Comparison of ENCODE assay signal across 1 cellular context in genomic region chr21:36021251-36021837, GRCh38.
TF ChIP-seq lines count a peak whose summit lies in the region.

No MANE protein-coding gene starts in this region.

TF ChIP-seq in IMR-90, 13 proteins besides CTCF, POLR2A, EP300 and RAD21 (continued from another document):
- TF ChIP-seq, protein P1, sequence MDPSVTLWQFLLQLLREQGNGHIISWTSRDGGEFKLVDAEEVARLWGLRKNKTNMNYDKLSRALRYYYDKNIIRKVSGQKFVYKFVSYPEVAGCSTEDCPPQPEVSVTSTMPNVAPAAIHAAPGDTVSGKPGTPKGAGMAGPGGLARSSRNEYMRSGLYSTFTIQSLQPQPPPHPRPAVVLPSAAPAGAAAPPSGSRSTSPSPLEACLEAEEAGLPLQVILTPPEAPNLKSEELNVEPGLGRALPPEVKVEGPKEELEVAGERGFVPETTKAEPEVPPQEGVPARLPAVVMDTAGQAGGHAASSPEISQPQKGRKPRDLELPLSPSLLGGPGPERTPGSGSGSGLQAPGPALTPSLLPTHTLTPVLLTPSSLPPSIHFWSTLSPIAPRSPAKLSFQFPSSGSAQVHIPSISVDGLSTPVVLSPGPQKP (IDR thresholded peaks at IDR 0.05; ENCODE audit: borderline replicate concordance, low read depth, low read length) = no peak
- TF ChIP-seq RFX5 (IDR thresholded peaks at IDR 0.05; ENCODE audit: low read depth, low read length) = no peak
- TF ChIP-seq MAFK (IDR thresholded peaks at IDR 0.05; ENCODE audit: low read depth, low read length) = no peak
- TF ChIP-seq CHD1 (IDR thresholded peaks at IDR 0.05; ENCODE audit: low read depth, low read length) = no peak
- TF ChIP-seq, protein P2, sequence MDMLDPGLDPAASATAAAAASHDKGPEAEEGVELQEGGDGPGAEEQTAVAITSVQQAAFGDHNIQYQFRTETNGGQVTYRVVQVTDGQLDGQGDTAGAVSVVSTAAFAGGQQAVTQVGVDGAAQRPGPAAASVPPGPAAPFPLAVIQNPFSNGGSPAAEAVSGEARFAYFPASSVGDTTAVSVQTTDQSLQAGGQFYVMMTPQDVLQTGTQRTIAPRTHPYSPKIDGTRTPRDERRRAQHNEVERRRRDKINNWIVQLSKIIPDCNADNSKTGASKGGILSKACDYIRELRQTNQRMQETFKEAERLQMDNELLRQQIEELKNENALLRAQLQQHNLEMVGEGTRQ (IDR thresholded peaks at IDR 0.05; ENCODE audit: low read depth, low read length) = no peak
- TF ChIP-seq MAZ (IDR thresholded peaks at IDR 0.05; ENCODE audit: borderline replicate concordance, low read depth, low read length) = no peak
